Comparison of ENCODE assay signal across 1 cellular context in genomic region chr11:62358273-62358672, GRCh38.
TF ChIP-seq lines count a peak whose summit lies in the region.

No MANE protein-coding gene starts in this region.

TF ChIP-seq in K562, 482 proteins besides CTCF, POLR2A, EP300 and RAD21:
- TF ChIP-seq ZNF655 (CRISPR knock-in tag; IDR thresholded peaks at IDR 0.05) (no peak), ZNF584 (CRISPR knock-in tag; IDR thresholded peaks at IDR 0.05; ENCODE audit: low read depth) (no peak), ZNF79 (CRISPR knock-in tag; IDR thresholded peaks at IDR 0.05; ENCODE audit: low read depth) (no peak), PBX2 (CRISPR knock-in tag; IDR thresholded peaks at IDR 0.05; ENCODE audit: low read depth) (no peak), PBX2 (tag; conservative IDR thresholded peaks at IDR 0.05; ENCODE audit: low read depth) (peak; percentile 85), PKNOX1 (IDR thresholded peaks at IDR 0.05) (peak; percentile 24; the same call in 1 of the 2 replicates)
